Comparison of ENCODE assay signal across 9 cellular contexts in the genomic region with DNA sequence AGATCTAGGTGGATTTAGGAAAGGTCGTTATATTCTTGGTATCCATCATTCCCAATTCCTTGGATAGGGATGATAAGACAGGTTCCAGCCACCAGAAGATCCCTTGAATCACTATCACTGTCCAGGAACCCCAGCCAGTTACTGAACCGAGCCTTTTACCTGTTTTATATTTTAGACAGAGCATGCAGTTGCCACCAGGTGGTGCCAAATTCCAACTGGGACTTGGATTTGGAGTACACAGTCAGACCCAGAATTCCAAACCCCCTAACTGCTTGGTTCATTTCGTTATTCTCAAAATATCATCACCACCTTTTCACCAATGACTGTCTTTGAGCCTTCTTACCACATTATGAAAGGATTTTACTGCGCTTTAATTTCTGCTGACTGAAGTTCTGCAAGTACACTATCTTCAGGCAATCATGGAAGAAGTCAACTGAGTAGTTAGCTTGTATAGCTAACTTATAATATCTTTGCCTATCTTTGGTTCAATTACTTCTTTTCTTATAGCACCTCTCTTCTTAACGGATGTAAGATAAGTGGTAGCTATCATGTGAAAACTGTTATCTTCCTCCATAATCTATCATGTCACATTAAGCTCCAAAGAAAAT.
DNase-seq lines count a peak whose midpoint lies in the region; ATAC-seq, FAIRE-seq and TF ChIP-seq lines count a peak whose summit lies in the region.
"Had no signal": no experiment of that assay in that cellular context is flagged by ENCODE, and none has a peak within 500 bp of the region (broad histone marks: within the 10 kb centered on the region; RNA-seq: fewer than 3 reads in every experiment).

No MANE protein-coding gene starts in this region.

- peaks cover 0 to 2% (median 0%) of the 10 kb centered on the region in 3 donors for H3K36me3 Mint-ChIP-seq in immature natural killer cell

- H3K9me3 ChIP-seq in DND-41 (ENCODE audit: insufficient read depth, low read length, severe bottlenecking) (no peaks in the 10 kb centered on the region), gastrocnemius medialis (no peaks in the 10 kb centered on the region)

- peaks cover 15% of the 10 kb centered on the region for H3K4me1 ChIP-seq in DND-41 (ENCODE audit: insufficient read depth, low read length)
- H3K4me1 ChIP-seq in gastrocnemius medialis: no peaks in the 10 kb centered on the region

- no peak for TF ChIP-seq POLR2A in gastrocnemius medialis (IDR thresholded peaks at IDR 0.05)

- H3K4me3 ChIP-seq in DND-41 (ENCODE audit: low read depth in 1 of 2, low read length in 2 of 2) (no peak overlapping the region), kidney epithelial cell (ENCODE audit: low read depth, low read length) (no peak overlapping the region), gastrocnemius medialis (no peak overlapping the region)
- H3K4me3 ChIP-seq: skin epidermis had no signal

- TF ChIP-seq CTCF in DND-41 (IDR thresholded peaks at IDR 0.05; ENCODE audit: borderline replicate concordance, extremely low read depth, low read length, poor library complexity, severe bottlenecking) (peak; percentile 72), VCaP (conservative IDR thresholded peaks at IDR 0.05) (peak; percentile 72), kidney epithelial cell (IDR thresholded peaks at IDR 0.05; ENCODE audit: insufficient read depth, low read length, poor library complexity, severe bottlenecking) (peak; percentile 82), gastrocnemius medialis (IDR thresholded peaks at IDR 0.05 in 4 of 5, conservative IDR thresholded peaks at IDR 0.05 in 1 of 5) (no peak)

- ATAC-seq in DND-41 (ENCODE audit: insufficient read depth, low read depth) (peak; percentile 56; the same call in 1 of the 3 replicates), GM19025 (IDR thresholded peaks at IDR 0.05; ENCODE audit: low read depth, unreplicated experiment) (peak; percentile 76), HG03457 (IDR thresholded peaks at IDR 0.05; ENCODE audit: unreplicated experiment) (peak; percentile 67), gastrocnemius medialis (no peak)

- no peak for FAIRE-seq in frontal cortex (lab: Jason Lieb, UNC)

- DNase-seq in DND-41 (peak; percentile 48), kidney epithelial cell (ENCODE audit: low read depth) (no peak), frontal cortex (ENCODE audit: low spot score in 2 of 2) (no peak), gastrocnemius medialis (no peak), immature natural killer cell (no peak)

- in situ Hi-C loops in gastrocnemius medialis (cut with MboI; ENCODE audit: low sequenced_read_pairs in 4 of 4): no loop called here

- peaks cover 0 to 1% (median 0%) of the 10 kb centered on the region in 3 donors for H3K27me3 Mint-ChIP-seq in immature natural killer cell (ENCODE audit: low read depth in 3 of 3)

- H3K9ac ChIP-seq in DND-41 (ENCODE audit: low read depth, low read length): no peak overlapping the region

- H3K9me3 Mint-ChIP-seq in immature natural killer cell: peaks cover 2 to 35% (median 8%) of the 10 kb centered on the region in 6 donors

- no peaks in the 10 kb centered on the region for H3K27me3 ChIP-seq in DND-41 (ENCODE audit: insufficient read depth, low read length, poor library complexity)
- H3K27me3 ChIP-seq in kidney epithelial cell (ENCODE audit: control insufficient read depth, insufficient read depth, low read length): no peaks in the 10 kb centered on the region
- H3K27me3 ChIP-seq in gastrocnemius medialis: no peaks in the 10 kb centered on the region

- H3K36me3 ChIP-seq in DND-41 (ENCODE audit: insufficient read depth, low read length) (no peaks in the 10 kb centered on the region), kidney epithelial cell (ENCODE audit: control insufficient read depth, insufficient read depth, low read length) (no peaks in the 10 kb centered on the region), gastrocnemius medialis (no peaks in the 10 kb centered on the region)

- H3K27ac ChIP-seq in DND-41 (ENCODE audit: low read length) (no peak overlapping the region), VCaP (no peak overlapping the region), gastrocnemius medialis (no peak overlapping the region)
- H3K27ac ChIP-seq: skin epidermis had no signal

- H3K27ac Mint-ChIP-seq in immature natural killer cell: no peak overlapping the region

- intact Hi-C loops in gastrocnemius medialis (cut with DNase I; ENCODE audit: low total_unique reads): loop anchor here (10.0 kb wide), 1 partner anchor 1289 kb away; no protein-coding TSS in a partner anchor

- H3K4me1 Mint-ChIP-seq in immature natural killer cell: no peaks in the 10 kb centered on the region

- H3K4me2 ChIP-seq in DND-41 (ENCODE audit: insufficient read depth, low read length): no peak overlapping the region

- no peak overlapping the region for H3K4me3 Mint-ChIP-seq in immature natural killer cell

- no peaks in the 10 kb centered on the region for H4K20me1 ChIP-seq in DND-41 (ENCODE audit: insufficient read depth, low read length)

- H2AFZ ChIP-seq in DND-41 (ENCODE audit: low read depth, low read length): no peak overlapping the region

- no peaks in the 10 kb centered on the region for H3K79me2 ChIP-seq in DND-41 (ENCODE audit: insufficient read depth, low read length)

Comparison
In these comparisons a context has a peak if more than half of its experiments do, and no peak if none do; other contexts are left out.
1. ATAC-seq: peak in DND-41 (single experiment), GM19025 (single experiment) and HG03457 (single experiment); none in gastrocnemius medialis (0 of 2).
2. CTCF ChIP-seq: peak in DND-41 (single experiment), VCaP (single experiment) and kidney epithelial cell (single experiment); none in gastrocnemius medialis (0 of 5).